1 cellular context compared by ENCODE assay signal in the genomic region with DNA sequence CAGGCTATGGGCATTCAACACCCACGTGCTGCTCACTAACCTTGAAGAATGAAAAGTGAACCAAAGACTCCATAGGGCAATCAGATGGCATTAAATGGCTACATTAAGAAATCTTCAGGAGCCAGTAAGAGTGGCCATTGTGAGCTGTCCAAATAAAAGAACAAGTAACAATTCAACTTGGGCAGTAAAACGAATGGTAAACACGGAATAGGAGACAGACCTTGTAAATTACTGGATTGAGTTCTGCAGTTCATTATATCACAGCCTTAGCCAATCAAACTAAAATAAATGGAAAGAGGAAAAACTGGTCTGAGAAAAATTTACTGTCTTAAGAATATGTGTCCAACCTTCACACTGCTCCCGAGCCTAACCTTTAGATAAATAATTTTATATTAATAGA.
TF ChIP-seq lines count a peak whose summit lies in the region.

No MANE protein-coding gene starts in this region.

TF ChIP-seq in endothelial cell of umbilical vein, 7 proteins besides CTCF, POLR2A, EP300 and RAD21 (continued from another document):
- TF ChIP-seq MYC (IDR thresholded peaks at IDR 0.05; ENCODE audit: low read depth, low read length) (no peak), GATA2 (IDR thresholded peaks at IDR 0.05; ENCODE audit: insufficient read depth, insufficient read length, low read depth, low read length) (no peak), JUN (IDR thresholded peaks at IDR 0.05; ENCODE audit: borderline replicate concordance, insufficient read depth, insufficient read length, low read depth) (no peak)
TF ChIP-seq in endothelial cell of umbilical vein: peak in this region for 0.
